In the genomic region with DNA sequence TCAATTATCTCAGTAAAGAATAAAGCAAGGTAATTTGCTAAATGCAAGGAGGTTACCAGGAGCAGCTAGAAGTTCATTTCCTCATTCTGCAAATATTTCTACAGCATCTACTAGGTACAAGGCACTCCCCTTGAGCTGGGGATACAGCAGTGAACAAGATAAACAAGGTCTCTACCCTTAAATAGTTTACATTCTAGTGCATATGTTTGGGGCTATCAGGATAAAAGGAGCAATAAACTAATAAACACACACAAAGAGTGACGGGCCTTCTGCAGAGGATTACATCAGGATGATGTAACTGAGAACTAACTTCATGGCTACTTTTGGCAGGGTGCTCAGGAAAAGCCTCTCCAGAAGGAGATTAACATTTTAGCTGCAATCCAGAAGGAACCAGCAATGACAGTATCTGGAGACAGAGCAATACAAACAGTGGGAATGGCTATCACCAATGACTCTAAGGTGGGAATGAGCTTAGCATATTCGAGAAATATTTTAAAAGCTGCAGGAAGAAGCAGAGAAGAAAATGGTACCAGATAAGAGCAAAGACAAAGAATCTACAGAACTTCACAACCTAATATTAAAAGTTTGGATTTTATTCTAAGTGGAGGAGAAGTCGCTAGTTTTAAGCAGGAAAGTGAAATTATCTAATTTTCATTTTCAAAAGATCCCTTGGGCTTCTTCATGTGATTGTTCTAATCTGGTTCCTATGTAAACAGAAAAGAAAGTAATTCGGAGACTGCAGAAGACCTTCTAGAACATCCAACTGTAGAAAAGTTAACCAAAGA, we compare ENCODE assay signal across 11 cellular contexts. TPM values are rescaled to one million over a fixed set of nuclear protein-coding genes. Genes with fewer than 3 reads are reported as not detected.
DNase-seq lines count a peak whose midpoint lies in the region; ATAC-seq, FAIRE-seq and TF ChIP-seq lines count a peak whose summit lies in the region.
"Had no signal": no experiment of that assay in that cellular context is flagged by ENCODE, and none has a peak within 500 bp of the region (broad histone marks: within the 10 kb centered on the region; RNA-seq: fewer than 3 reads in every experiment).

No MANE protein-coding gene starts in this region.

- dilution Hi-C loops in endothelial cell of umbilical vein (cut with MboI; ENCODE audit: extremely low pct_ligation_motif_present, low sequenced_read_pairs), result no loop called here

- H3K4me1 Mint-ChIP-seq in CD4-positive, alpha-beta memory T cell, result peaks cover 33 to 52% (median 41%) of the 10 kb centered on the region in 4 donors
- H3K4me1 Mint-ChIP-seq in IgD-negative memory B cell, result peaks cover 37 to 44% (median 38%) of the 10 kb centered on the region in 3 donors
- H3K4me1 Mint-ChIP-seq in neural crest cell, result peaks cover 23% of the 10 kb centered on the region

- H3K9ac ChIP-seq in endothelial cell of umbilical vein (replicated peaks; ENCODE audit: extremely low read depth, insufficient read depth, low read length), result no peak overlapping the region

- no peak for FAIRE-seq in endothelial cell of umbilical vein (lab: Jason Lieb, UNC)

- CTCF ChIA-PET in CD4-positive, alpha-beta memory T cell (lab: Charles Lee; ENCODE audit: partially characterized antibody), result interaction anchor here (0.7 to 1.3 kb wide), 4 partner anchors 8 to 124 kb away, joined by 3 read pairs; no protein-coding TSS in a partner anchor
- CTCF ChIA-PET in endothelial cell of umbilical vein (lab: Charles Lee), result interaction anchor here (0.7 to 2.9 kb wide), 2 partner anchors 9 to 27 kb away, joined by 3 to 19 read pairs; no protein-coding TSS in a partner anchor

- no peak for ATAC-seq in HG03442 (IDR thresholded peaks at IDR 0.05; ENCODE audit: unreplicated experiment)
- ATAC-seq in HG02678 (IDR thresholded peaks at IDR 0.05; ENCODE audit: unreplicated experiment), result no peak

- H4K20me1 ChIP-seq in endothelial cell of umbilical vein (replicated peaks; ENCODE audit: control insufficient read depth, extremely low read depth, insufficient read depth, low read length), result peaks cover 6% of the 10 kb centered on the region

- DNase-seq in CD4-positive, alpha-beta memory T cell, result no peak
- no peak for DNase-seq in endothelial cell of umbilical vein (ENCODE audit: low read depth, low spot score)
- DNase-seq in neural crest cell (ENCODE audit: low read depth, low spot score), result no peak
- DNase-seq in NCI-H748 treated with DMSO at 0.1 percent for 48 hours (lab: John Stamatoyannopoulos, UW), result no peak
- no peak for DNase-seq in NCI-H2029 (lab: John Stamatoyannopoulos, UW)
- DNase-seq: activated CD4-positive, alpha-beta T cell treated with anti-CD3 and anti-CD28 coated beads, Interleukin-2, amount 10 ng/mL, durations not matched to agents 7 days and 5 days; glutamatergic neuron had no signal

- H3K4me1 ChIP-seq in CD4-positive, alpha-beta memory T cell (ENCODE audit: insufficient read depth, low read length), result peaks cover 23% of the 10 kb centered on the region
- H3K4me1 ChIP-seq in endothelial cell of umbilical vein (ENCODE audit: control insufficient read depth, extremely low read depth, insufficient read depth, low read length), result peaks cover 9% of the 10 kb centered on the region

- TF ChIP-seq CTCF in endothelial cell of umbilical vein (IDR thresholded peaks at IDR 0.05; ENCODE audit: extremely low read depth in 1 of 2, insufficient read depth in 1 of 2, low read depth in 1 of 2, low read length in 2 of 2) (no peak), neural crest cell (conservative IDR thresholded peaks at IDR 0.05) (no peak)

- H3K27me3 Mint-ChIP-seq in CD4-positive, alpha-beta memory T cell, result no peaks in the 10 kb centered on the region
- H3K27me3 Mint-ChIP-seq in IgD-negative memory B cell (no peaks in the 10 kb centered on the region), neural crest cell (ENCODE audit: low read depth) (no peaks in the 10 kb centered on the region)
- H3K27me3 Mint-ChIP-seq: activated CD4-positive, alpha-beta T cell treated with anti-CD3 and anti-CD28 coated beads, Interleukin-2, amount 10 ng/mL, durations not matched to agents 7 days and 5 days had no signal

- H3K27ac ChIP-seq in CD4-positive, alpha-beta memory T cell (ENCODE audit: low read depth, low read length), result no peak overlapping the region
- no peak overlapping the region for H3K27ac ChIP-seq in endothelial cell of umbilical vein (ENCODE audit: insufficient read depth, low read depth, low read length)

- H3K9me3 Mint-ChIP-seq in CD4-positive, alpha-beta memory T cell, result no peaks in the 10 kb centered on the region
- H3K9me3 Mint-ChIP-seq in IgD-negative memory B cell (no peaks in the 10 kb centered on the region), neural crest cell (no peaks in the 10 kb centered on the region)
- H3K9me3 Mint-ChIP-seq: activated CD4-positive, alpha-beta T cell treated with anti-CD3 and anti-CD28 coated beads, Interleukin-2, amount 10 ng/mL, durations not matched to agents 7 days and 5 days; nephron had no signal

- H3K9me1 ChIP-seq in endothelial cell of umbilical vein (replicated peaks; ENCODE audit: control insufficient read depth, extremely low read depth, insufficient read depth, low read length), result no peaks in the 10 kb centered on the region

- no peak for TF ChIP-seq POLR2A in endothelial cell of umbilical vein (IDR thresholded peaks at IDR 0.05; ENCODE audit: low read depth, low read length)

- peaks cover 26 to 34% of the 10 kb centered on the region in 2 donors for H3K36me3 Mint-ChIP-seq in CD4-positive, alpha-beta memory T cell
- peaks cover 4% of the 10 kb centered on the region for H3K36me3 Mint-ChIP-seq in IgD-negative memory B cell
- peaks cover 7% of the 10 kb centered on the region for H3K36me3 Mint-ChIP-seq in neural crest cell (ENCODE audit: low read depth)

- no peak overlapping the region for H3K4me2 ChIP-seq in endothelial cell of umbilical vein (ENCODE audit: insufficient read depth, low read length)

- H3K27ac Mint-ChIP-seq in CD4-positive, alpha-beta memory T cell, result peak overlapping the region in 6 of 7 donors; percentile 30 to 76 (median 54)
- H3K27ac Mint-ChIP-seq in IgD-negative memory B cell (peak overlapping the region in 2 of 3 donors; percentile 24), neural crest cell (ENCODE audit: unreplicated experiment) (peak overlapping the region; percentile 53)
- H3K27ac Mint-ChIP-seq: activated CD4-positive, alpha-beta T cell treated with anti-CD3 and anti-CD28 coated beads, Interleukin-2, amount 10 ng/mL, durations not matched to agents 7 days and 5 days had no signal

- H3K4me3 Mint-ChIP-seq in CD4-positive, alpha-beta memory T cell, result no peak overlapping the region
- H3K4me3 Mint-ChIP-seq in IgD-negative memory B cell (peak overlapping the region in 1 of 4 donors; percentile 24), neural crest cell (no peak overlapping the region)
- H3K4me3 Mint-ChIP-seq: activated CD4-positive, alpha-beta T cell treated with anti-CD3 and anti-CD28 coated beads, Interleukin-2, amount 10 ng/mL, durations not matched to agents 7 days and 5 days; nephron had no signal

- intact Hi-C loops in CD4-positive, alpha-beta memory T cell (cut with micrococcal nuclease), result loop anchor here (2.0 kb wide), 1 partner anchor 13 kb away; no protein-coding TSS in a partner anchor
- intact Hi-C loops in endothelial cell of umbilical vein (cut with micrococcal nuclease), result no loop called here

- no peaks in the 10 kb centered on the region for H3K9me3 ChIP-seq in CD4-positive, alpha-beta memory T cell (ENCODE audit: control insufficient read depth in 1 of 2, low read length in 2 of 2)
- no peaks in the 10 kb centered on the region for H3K9me3 ChIP-seq in endothelial cell of umbilical vein (replicated peaks; ENCODE audit: control insufficient read depth, insufficient read depth, low read length)

- H3K4me3 ChIP-seq in CD4-positive, alpha-beta memory T cell (ENCODE audit: low read length in 2 of 2), result no peak overlapping the region
- H3K4me3 ChIP-seq in endothelial cell of umbilical vein (replicated peaks in 1 of 3; ENCODE audit: insufficient read depth in 1 of 3, low read depth in 1 of 3, low read length in 3 of 3), result no peak overlapping the region

- peaks cover 4% of the 10 kb centered on the region for H3K36me3 ChIP-seq in CD4-positive, alpha-beta memory T cell (ENCODE audit: insufficient read depth, low read length)
- H3K36me3 ChIP-seq in endothelial cell of umbilical vein (ENCODE audit: control insufficient read depth in 2 of 2, extremely low read depth in 1 of 2, insufficient read depth in 2 of 2, low read length in 2 of 2), result peaks cover 0 to 2% of the 10 kb centered on the region in 2 experiments

- H3K27me3 ChIP-seq in CD4-positive, alpha-beta memory T cell (ENCODE audit: insufficient read depth, low read length), result no peaks in the 10 kb centered on the region
- no peaks in the 10 kb centered on the region for H3K27me3 ChIP-seq in endothelial cell of umbilical vein (ENCODE audit: control insufficient read depth in 2 of 2, insufficient read depth in 2 of 2, low read length in 2 of 2)

- peaks cover 56% of the 10 kb centered on the region for H3K79me2 ChIP-seq in endothelial cell of umbilical vein (ENCODE audit: control insufficient read depth, insufficient read depth, low read length)

- POLR2A ChIA-PET in CD4-positive, alpha-beta memory T cell (lab: Charles Lee; ENCODE audit: partially characterized antibody), result interaction anchor here (0.7 to 1.1 kb wide), 2 partner anchors 26 to 27 kb away, joined by 3 to 4 read pairs; no protein-coding TSS in a partner anchor
- POLR2A ChIA-PET in endothelial cell of umbilical vein (lab: Charles Lee), result no interaction called here

- BruUV-seq in endothelial cell of umbilical vein (replicated peaks; lab: Mats Ljungman, UMichigan), result TSS peak; percentile 20

- H2AFZ ChIP-seq in endothelial cell of umbilical vein (ENCODE audit: low read depth, low read length), result no peak overlapping the region

TF ChIP-seq in endothelial cell of umbilical vein, 7 proteins besides CTCF, POLR2A, EP300 and RAD21 (continues in another document):
- TF ChIP-seq POLR2AphosphoS5 (IDR thresholded peaks at IDR 0.05; ENCODE audit: insufficient read depth, low read depth, low read length) (no peak), GATA2 (IDR thresholded peaks at IDR 0.05; ENCODE audit: insufficient read depth, insufficient read length, low read depth, low read length) (no peak), MYC (IDR thresholded peaks at IDR 0.05; ENCODE audit: low read depth, low read length) (no peak)

RNA-seq across cellular contexts. Expression of a gene that starts 25.8 kb away (rescaled TPM):
- total RNA-seq in CD4-positive, alpha-beta memory T cell, result 10 to 100 TPM; 48.3 to 49.8 TPM
- 10 to 100 TPM in 1 of 2 donors, 1 to 10 TPM in 1; 8.5 to 19.3 TPM for polyA plus RNA-seq in CD4-positive, alpha-beta memory T cell
- polyA plus RNA-seq in IgD-negative memory B cell (15.2 TPM), endothelial cell of umbilical vein (10.6 and 21.9 TPM in 2 replicates)
- total RNA-seq in endothelial cell of umbilical vein (43.2 and 51.9 TPM in 2 replicates), neural crest cell (61.5 and 72.4 TPM in 2 replicates)
- polyA plus RNA-seq in endothelial cell of umbilical vein (2011; cell fraction: cytosol; rRNA removed), result 13.4 and 14.2 TPM in 2 replicates
- polyA plus RNA-seq in endothelial cell of umbilical vein (2011; cell fraction: nucleus; rRNA removed), result 36.3 and 49.7 TPM in 2 replicates
- 14.0 and 16.9 TPM in 2 replicates for polyA plus RNA-seq in endothelial cell of umbilical vein (2012)
- 101 and 113 TPM in 2 replicates for polyA minus RNA-seq in endothelial cell of umbilical vein
- polyA minus RNA-seq in endothelial cell of umbilical vein (2011; cell fraction: cytosol; rRNA and poly(A)+ RNA removed), result 13.2 TPM
- polyA minus RNA-seq in endothelial cell of umbilical vein (2011; cell fraction: nucleus; rRNA and poly(A)+ RNA removed), result 107 and 126 TPM in 2 replicates
